In the genomic region with DNA sequence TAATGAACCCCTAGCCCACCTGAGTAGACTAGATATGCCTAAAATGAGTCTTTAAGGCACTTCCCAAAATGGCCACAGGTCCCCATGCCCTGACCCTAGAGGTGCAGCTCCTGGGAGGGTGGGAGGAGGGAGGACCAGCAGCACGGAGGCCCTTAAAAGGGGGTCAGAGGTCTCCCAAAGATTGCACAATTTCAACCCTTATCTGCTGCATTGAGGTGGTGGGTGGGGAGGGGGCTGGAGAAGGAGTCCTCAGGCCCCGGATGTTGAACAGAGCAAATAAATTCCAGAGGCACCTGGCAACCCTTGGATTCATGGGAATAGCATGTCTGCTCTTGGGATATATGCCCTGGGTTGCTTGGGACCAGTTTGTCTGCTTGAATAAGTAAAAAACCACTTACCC, we compare ENCODE assay signal across 1 cellular context.
TF ChIP-seq lines count a peak whose summit lies in the region.

No MANE protein-coding gene starts in this region.

TF ChIP-seq in GM12878, 131 proteins besides CTCF, POLR2A, EP300 and RAD21:
- TF ChIP-seq KAT2A (conservative IDR thresholded peaks at IDR 0.05; ENCODE audit: control insufficient read depth, low read depth, low read length) (no peak), MYB (IDR thresholded peaks at IDR 0.05; ENCODE audit: borderline replicate concordance, low read depth, low read length) (no peak), IRF4 (IDR thresholded peaks at IDR 0.05; ENCODE audit: low read depth, low read length) (no peak), HCFC1 (IDR thresholded peaks at IDR 0.05; ENCODE audit: low read length) (no peak), NRF1 (conservative IDR thresholded peaks at IDR 0.05; ENCODE audit: low read depth, low read length) (no peak), NFIC (IDR thresholded peaks at IDR 0.05; ENCODE audit: low read depth, low read length) (no peak), STAT3 (IDR thresholded peaks at IDR 0.05; ENCODE audit: low read depth, low read length) (no peak), HDAC6 (IDR thresholded peaks at IDR 0.05; ENCODE audit: unreplicated experiment) (no peak), ZNF274 (IDR thresholded peaks at IDR 0.05; ENCODE audit: insufficient read depth, insufficient read length) (no peak), SREBF2 (IDR thresholded peaks at IDR 0.05; ENCODE audit: low read length) (no peak), BMI1 (IDR thresholded peaks at IDR 0.05; ENCODE audit: borderline replicate concordance) (no peak), ATF3 (IDR thresholded peaks at IDR 0.05; ENCODE audit: borderline replicate concordance, extremely low read depth, low read depth, low read length) (no peak)
- TF ChIP-seq, protein P1, sequence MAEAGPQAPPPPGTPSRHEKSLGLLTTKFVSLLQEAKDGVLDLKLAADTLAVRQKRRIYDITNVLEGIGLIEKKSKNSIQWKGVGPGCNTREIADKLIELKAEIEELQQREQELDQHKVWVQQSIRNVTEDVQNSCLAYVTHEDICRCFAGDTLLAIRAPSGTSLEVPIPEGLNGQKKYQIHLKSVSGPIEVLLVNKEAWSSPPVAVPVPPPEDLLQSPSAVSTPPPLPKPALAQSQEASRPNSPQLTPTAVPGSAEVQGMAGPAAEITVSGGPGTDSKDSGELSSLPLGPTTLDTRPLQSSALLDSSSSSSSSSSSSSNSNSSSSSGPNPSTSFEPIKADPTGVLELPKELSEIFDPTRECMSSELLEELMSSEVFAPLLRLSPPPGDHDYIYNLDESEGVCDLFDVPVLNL (IDR thresholded peaks at IDR 0.05; ENCODE audit: low read depth, low read length) = no peak
